In genomic region chr9:127194881-127195713, GRCh38 we compare ENCODE assay signal across 13 cellular contexts.
DNase-seq lines count a peak whose midpoint lies in the region; ATAC-seq and TF ChIP-seq lines count a peak whose summit lies in the region.
"Had no signal": no experiment of that assay in that cellular context is flagged by ENCODE, and none has a peak within 500 bp of the region (broad histone marks: within the 10 kb centered on the region; RNA-seq: fewer than 3 reads in every experiment).

No MANE protein-coding gene starts in this region.

- peak; percentile 55 to 69 for ATAC-seq in gastrocnemius medialis
- no peak for ATAC-seq in upper lobe of right lung
- ATAC-seq in GM21381 (IDR thresholded peaks at IDR 0.05; ENCODE audit: unreplicated experiment): no peak

- H3K4me1 ChIP-seq in Peyer's patch (peaks cover 0 to 39% (median 0%) of the 10 kb centered on the region in 4 donors), gastrocnemius medialis (peaks cover 29 to 47% of the 10 kb centered on the region in 2 donors), upper lobe of right lung (peaks cover 11% of the 10 kb centered on the region)
- H3K4me1 ChIP-seq: parathyroid adenoma had no signal

- H3K36me3 ChIP-seq in Peyer's patch: peaks cover 0 to 10% (median 0%) of the 10 kb centered on the region in 3 donors
- H3K36me3 ChIP-seq in gastrocnemius medialis: no peaks in the 10 kb centered on the region
- H3K36me3 ChIP-seq in upper lobe of right lung: no peaks in the 10 kb centered on the region

- DNase-seq in DMS 273 (lab: John Stamatoyannopoulos, UW; ENCODE audit: unreplicated experiment) (peak; percentile 45), DMS 273 treated with DMSO at 0.1 percent for 48 hours (lab: John Stamatoyannopoulos, UW) (no peak), Peyer's patch (peak in 2 of 3 donors; percentile 70 to 72), hepatic stellate cell (ENCODE audit: low spot score) (peak; percentile 65), gastrocnemius medialis (peak; percentile 22 to 59), upper lobe of right lung (no peak)
- DNase-seq in stimulated activated CD4-positive, alpha-beta T cell treated with anti-CD3 and anti-CD28 coated beads, Interleukin-4, amount 100 ng/mL, for 4 hours: no peak
- DNase-seq: activated gamma-delta T cell treated with Interleukin-2 at 50 U/mL for 16 hours; central memory CD4-positive, alpha-beta T cell had no signal

- TF ChIP-seq POLR2A in Peyer's patch (IDR thresholded peaks at IDR 0.05): no peak
- no peak for TF ChIP-seq POLR2A in gastrocnemius medialis (IDR thresholded peaks at IDR 0.05)

- H3K27ac ChIP-seq in Peyer's patch: peak overlapping the region in 2 of 4 donors; percentile 60 to 62
- peak overlapping the region in 2 of 4 donors; percentile 15 to 56 for H3K27ac ChIP-seq in gastrocnemius medialis
- H3K27ac ChIP-seq in upper lobe of right lung: no peak overlapping the region
- H3K27ac ChIP-seq: 22Rv1, parathyroid adenoma had no signal

- no peaks in the 10 kb centered on the region for H3K27me3 ChIP-seq in Peyer's patch
- H3K27me3 ChIP-seq in gastrocnemius medialis: no peaks in the 10 kb centered on the region
- no peaks in the 10 kb centered on the region for H3K27me3 ChIP-seq in upper lobe of right lung

- in situ Hi-C loops in gastrocnemius medialis (cut with MboI; ENCODE audit: low sequenced_read_pairs in 4 of 4): loop anchor here in 2 of 4 donors (5.0 kb wide), 1 partner anchor 253 kb away; no protein-coding TSS in a partner anchor

- H3K4me3 ChIP-seq in Peyer's patch (no peak overlapping the region), gastrocnemius medialis (no peak overlapping the region), upper lobe of right lung (no peak overlapping the region)
- H3K4me3 ChIP-seq: lung had no signal

- intact Hi-C loops in gastrocnemius medialis (cut with DNase I; ENCODE audit: low total_unique reads): loop anchor here (5.0 kb wide), 1 partner anchor 93 kb away; no protein-coding TSS in a partner anchor
- intact Hi-C loops in upper lobe of right lung (cut with DNase I): no loop called here

- peak in 4 of 6 experiments; percentile 10 to 66 (median 60) for TF ChIP-seq CTCF in Peyer's patch (IDR thresholded peaks at IDR 0.05)
- TF ChIP-seq CTCF in gastrocnemius medialis (IDR thresholded peaks at IDR 0.05 in 4 of 5, conservative IDR thresholded peaks at IDR 0.05 in 1 of 5): no peak
- no peak for TF ChIP-seq CTCF in upper lobe of right lung (IDR thresholded peaks at IDR 0.05)

- H3K9me3 ChIP-seq in Peyer's patch (no peaks in the 10 kb centered on the region), gastrocnemius medialis (no peaks in the 10 kb centered on the region), upper lobe of right lung (no peaks in the 10 kb centered on the region)

Comparison
In these comparisons a context has a peak if more than half of its experiments do, and no peak if none do; other contexts are left out.
1. DNase-seq: peak in DMS 273 (single experiment), Peyer's patch (2 of 3), hepatic stellate cell (single experiment) and gastrocnemius medialis (2 of 2); none in DMS 273 treated with DMSO at 0.1 percent for 48 hours (single experiment), upper lobe of right lung (single experiment) and stimulated activated CD4-positive, alpha-beta T cell treated with anti-CD3 and anti-CD28 coated beads, Interleukin-4, amount 100 ng/mL, for 4 hours (0 of 2).
2. CTCF ChIP-seq: peak in Peyer's patch (4 of 6); none in gastrocnemius medialis (0 of 5) and upper lobe of right lung (single experiment).
3. ATAC-seq: peak in gastrocnemius medialis (2 of 2); none in upper lobe of right lung (single experiment) and GM21381 (single experiment).